In genomic region chr5:61575581-61575980, GRCh38 we compare ENCODE assay signal across 23 cellular contexts.
"Had no signal": no experiment of that assay in that cellular context is flagged by ENCODE, and none has a peak within 500 bp of the region (broad histone marks: within the 10 kb centered on the region; RNA-seq: fewer than 3 reads in every experiment).

No MANE protein-coding gene starts in this region.

- H3K27ac Mint-ChIP-seq: activated CD4-positive, alpha-beta memory T cell treated with anti-CD3 and anti-CD28 coated beads for 36 hours; activated CD4-positive, alpha-beta T cell treated with anti-CD3 and anti-CD28 coated beads for 36 hours; activated CD8-positive, alpha-beta memory T cell treated with anti-CD3 and anti-CD28 coated beads, Interleukin-2, amount 10 ng/mL, durations not matched to agents 7 days and 5 days; activated T-helper 2 cell treated with anti-CD3 and anti-CD28 coated beads, Interferon-gamma antibody, Interleukin-2, Interleukin-4, amounts not matched to agents 10 μg/mL and 5 μg/mL and 100 μg/mL, durations not matched to agents 14 hours and 24 hours and 36 hours; naive B cell; stimulated activated effector memory CD8-positive, alpha-beta T cell treated with anti-CD3 and anti-CD28 coated beads, Interleukin-12 subunit alpha, Interleukin-12 subunit beta, amount 100 ng/mL, for 72 hours; T-helper 2 cell treated with Interferon-gamma antibody and Interleukin-4, amounts not matched to agents 5 μg/mL and 100 μg/mL, for 36 hours had no signal

- H2AFZ ChIP-seq: parathyroid adenoma had no signal

- H3K4me3 ChIP-seq: gastroesophageal sphincter, heart left ventricle, left lung, right lobe of liver, testis had no signal

- H3K9ac ChIP-seq: parathyroid adenoma had no signal

- H3K4me1 ChIP-seq: gastroesophageal sphincter, left lung, parathyroid adenoma, right lobe of liver, testis had no signal

- H3K9me3 Mint-ChIP-seq: activated CD4-positive, alpha-beta memory T cell treated with anti-CD3 and anti-CD28 coated beads for 36 hours; activated T-helper 2 cell treated with anti-CD3 and anti-CD28 coated beads, Interferon-gamma antibody, Interleukin-2, Interleukin-4, amounts not matched to agents 10 μg/mL and 5 μg/mL and 100 μg/mL, durations not matched to agents 14 hours and 24 hours and 36 hours; naive B cell; stimulated activated effector memory CD8-positive, alpha-beta T cell treated with anti-CD3 and anti-CD28 coated beads, Interleukin-12 subunit alpha, Interleukin-12 subunit beta, amount 100 ng/mL, for 72 hours; T-helper 2 cell treated with Interferon-gamma antibody and Interleukin-4, amounts not matched to agents 5 μg/mL and 100 μg/mL, for 36 hours had no signal

- H3K36me3 Mint-ChIP-seq: activated CD4-positive, alpha-beta memory T cell treated with anti-CD3 and anti-CD28 coated beads for 36 hours; activated CD8-positive, alpha-beta memory T cell treated with anti-CD3 and anti-CD28 coated beads, Interleukin-2, amount 10 ng/mL, durations not matched to agents 7 days and 5 days; naive B cell; stimulated activated effector memory CD8-positive, alpha-beta T cell treated with anti-CD3 and anti-CD28 coated beads, Interleukin-12 subunit alpha, Interleukin-12 subunit beta, amount 100 ng/mL, for 72 hours had no signal

- H3K4me1 Mint-ChIP-seq: activated CD4-positive, alpha-beta T cell treated with anti-CD3 and anti-CD28 coated beads for 36 hours; naive B cell had no signal

- H3K27me3 ChIP-seq: gastroesophageal sphincter, heart left ventricle, left lung, neutrophil, right lobe of liver, testis had no signal

- H3K36me3 ChIP-seq: gastroesophageal sphincter, heart left ventricle, left lung, neutrophil, right lobe of liver had no signal

- DNase-seq: activated CD4-positive, alpha-beta memory T cell treated with anti-CD3 and anti-CD28 coated beads for 36 hours; activated CD4-positive, alpha-beta T cell treated with anti-CD3 and anti-CD28 coated beads for 36 hours; activated CD8-positive, alpha-beta memory T cell treated with anti-CD3 and anti-CD28 coated beads, Interleukin-2, amount 10 ng/mL, durations not matched to agents 7 days and 5 days; activated naive CD4-positive, alpha-beta T cell treated with Interleukin-2 at 50 U/mL for 16 hours; activated T-cell treated with anti-CD3 and anti-CD28 coated beads, Interleukin-2, amount 50 U/mL, for 1 hour; anterior cingulate cortex; cerebellar nuclear complex; cortex of kidney; effector CD4-positive, alpha-beta T cell; heart left ventricle; kidney; left lung; naive B cell; right lobe of liver; stimulated activated CD4-positive, alpha-beta T cell treated with anti-CD3 and anti-CD28 coated beads, Interleukin-4, amount 100 ng/mL, for 24 hours; testis had no signal

- H3K79me2 ChIP-seq: parathyroid adenoma had no signal

- H3K9me3 ChIP-seq: gastroesophageal sphincter, heart left ventricle, left lung, neutrophil, right lobe of liver, testis had no signal

- H3K4me3 Mint-ChIP-seq: activated CD4-positive, alpha-beta memory T cell treated with anti-CD3 and anti-CD28 coated beads for 36 hours; activated CD4-positive, alpha-beta T cell treated with anti-CD3 and anti-CD28 coated beads for 36 hours; activated CD8-positive, alpha-beta memory T cell treated with anti-CD3 and anti-CD28 coated beads, Interleukin-2, amount 10 ng/mL, durations not matched to agents 7 days and 5 days; naive B cell; stimulated activated effector memory CD8-positive, alpha-beta T cell treated with anti-CD3 and anti-CD28 coated beads, Interleukin-12 subunit alpha, Interleukin-12 subunit beta, amount 100 ng/mL, for 72 hours; T-helper 2 cell treated with Interferon-gamma antibody and Interleukin-4, amounts not matched to agents 5 μg/mL and 100 μg/mL, for 36 hours had no signal

- H3K27me3 Mint-ChIP-seq: activated CD4-positive, alpha-beta memory T cell treated with anti-CD3 and anti-CD28 coated beads for 36 hours; activated CD4-positive, alpha-beta T cell treated with anti-CD3 and anti-CD28 coated beads for 36 hours; activated CD8-positive, alpha-beta memory T cell treated with anti-CD3 and anti-CD28 coated beads, Interleukin-2, amount 10 ng/mL, durations not matched to agents 7 days and 5 days; naive B cell had no signal

- H3K27ac ChIP-seq: gastroesophageal sphincter, heart left ventricle, left lung, neutrophil, parathyroid adenoma, right lobe of liver, testis had no signal

- ATAC-seq: activated CD4-positive, alpha-beta T cell treated with anti-CD3 and anti-CD28 coated beads for 36 hours; activated CD8-positive, alpha-beta memory T cell treated with anti-CD3 and anti-CD28 coated beads, Interleukin-2, amount 10 ng/mL, durations not matched to agents 7 days and 5 days; esophagus mucosa; gastroesophageal sphincter; left lung; stimulated activated effector memory CD8-positive, alpha-beta T cell treated with anti-CD3 and anti-CD28 coated beads, Interleukin-12 subunit alpha, Interleukin-12 subunit beta, amount 100 ng/mL, for 72 hours had no signal
